In genomic region chr3:131502530-131503327, GRCh38 we compare ENCODE assay signal across 8 cellular contexts. TPM values are rescaled to one million over a fixed set of nuclear protein-coding genes. Genes with fewer than 3 reads are reported as not detected.
DNase-seq lines count a peak whose midpoint lies in the region; ATAC-seq and TF ChIP-seq lines count a peak whose summit lies in the region.

MRPL3 (minus strand) TSS chr3:131502971; CDS start chr3:131502821, 150 bp downstream.

- H3K27ac ChIP-seq in adrenal gland = peak within 1 kb of the TSS in 4 of 5 donors; percentile 33 to 83 (median 66)
- H3K27ac ChIP-seq in heart right ventricle = peak within 1 kb of the TSS; percentile 18 to 88 (median 76)
- peak within 1 kb of the TSS; percentile 79 to 87 (median 84) for H3K27ac ChIP-seq in transverse colon

- H3K4me3 ChIP-seq in adrenal gland (peak within 1 kb of the TSS; percentile 61 to 84 (median 79)), heart right ventricle (peak within 1 kb of the TSS; percentile 71 to 90 (median 82)), transverse colon (peak within 1 kb of the TSS; percentile 74 to 95 (median 88))

- H3K36me3 ChIP-seq in adrenal gland (replicated peaks in 1 of 2) (peaks cover 0 to 16% of the 10 kb centered on the region in 2 donors), heart right ventricle (peaks cover 0 to 38% (median 8%) of the 10 kb centered on the region in 9 donors), transverse colon (peaks cover 0 to 24% (median 9%) of the 10 kb centered on the region in 4 donors)

- in situ Hi-C loops in GM13977 (cut with MboI; ENCODE audit: low pct_unique_long_range_greater_than_20kb, low sequenced_read_pairs, unreplicated experiment) = no loop called here
- in situ Hi-C loops in transverse colon (cut with MboI; ENCODE audit: low pct_ligation_motif_present in 1 of 4, low pct_unique_long_range_greater_than_20kb in 1 of 4, low sequenced_read_pairs in 3 of 4) = loop anchor here in 1 of 4 donors (25.0 kb wide), 1 partner anchor 465 kb away; the partner anchor contains the start of genes ASTE1 and NEK11

- intact Hi-C loops in adrenal gland (cut with DNase I) (no loop called here), heart right ventricle (cut with DNase I) (loop anchor here in 7 of 10 donors (5.0 to 10.0 kb wide), 4 partner anchors 118 to 478 kb away; partner anchors contain the start of genes NUDT16 (in 6 of the 7), ASTE1 (in 1 of the 7) and NEK11 (in 1 of the 7)), transverse colon (cut with DNase I; ENCODE audit: low total_unique reads) (no loop called here)

- peak; percentile 80 for DNase-seq in GM13977 (ENCODE audit: low spot score)
- peak; percentile 34 for DNase-seq in NCI-H1436 treated with DMSO at 0.1 percent for 48 hours (lab: John Stamatoyannopoulos, UW)
- DNase-seq in T-helper 1 cell = peak; percentile 68 to 86 (median 75)
- DNase-seq in adrenal gland = peak; percentile 80 to 93 (median 88)
- peak; percentile 84 to 85 for DNase-seq in heart right ventricle
- peak; percentile 76 for DNase-seq in pons (ENCODE audit: low spot score)
- DNase-seq in transverse colon = peak; percentile 89

- peak; percentile 97 for ATAC-seq in HG02852 (IDR thresholded peaks at IDR 0.05; ENCODE audit: unreplicated experiment)
- peak; percentile 95 to 98 (median 96) for ATAC-seq in heart right ventricle

- TF ChIP-seq POLR2A in adrenal gland (IDR thresholded peaks at IDR 0.05) = peak in 1 of 2 donors; percentile 35
- TF ChIP-seq POLR2A in transverse colon (IDR thresholded peaks at IDR 0.05) = peak; percentile 52

- 2 to 4% (median 3%) methylated on average over 27 to 47 of the region's 47 CpGs for WGBS in adrenal gland, 4 donors
- 2 to 3% methylated on average over 47 of the region's 47 CpGs for WGBS in heart right ventricle, 2 donors
- WGBS in transverse colon (ENCODE audit: low coverage in 1 of 2), 2 donors = 0 to 2% methylated on average over 20 to 32 of the region's 47 CpGs

- H3K27me3 ChIP-seq in adrenal gland = no peaks in the 10 kb centered on the region
- H3K27me3 ChIP-seq in heart right ventricle = peaks cover 0 to 7% (median 0%) of the 10 kb centered on the region in 7 donors
- no peaks in the 10 kb centered on the region for H3K27me3 ChIP-seq in transverse colon

- TF ChIP-seq CTCF in GM13977 (IDR thresholded peaks at IDR 0.05; ENCODE audit: extremely low read depth, insufficient read depth, missing control alignments) (no peak), adrenal gland (IDR thresholded peaks at IDR 0.05) (no peak), heart right ventricle (IDR thresholded peaks at IDR 0.05) (peak in 1 of 9 donors; percentile 18), transverse colon (IDR thresholded peaks at IDR 0.05) (no peak)

- H3K4me1 ChIP-seq in adrenal gland (replicated peaks in 1 of 2) (peaks cover 4 to 25% of the 10 kb centered on the region in 2 donors), heart right ventricle (peaks cover 2 to 33% (median 21%) of the 10 kb centered on the region in 9 donors), transverse colon (peaks cover 13 to 24% (median 17%) of the 10 kb centered on the region in 4 donors)

- H3K9me3 ChIP-seq in adrenal gland (replicated peaks in 1 of 3) (no peaks in the 10 kb centered on the region), heart right ventricle (no peaks in the 10 kb centered on the region), transverse colon (no peaks in the 10 kb centered on the region)

- no peak for TF ChIP-seq EP300 in transverse colon (IDR thresholded peaks at IDR 0.05; ENCODE audit: low read depth)

RNA-seq across cellular contexts. Expression of gene MRPL3, which starts in this region (rescaled TPM):
- total RNA-seq in adrenal gland (10 to 100 TPM; 48.4 to 96.1 (median 70.6) TPM), heart right ventricle (10 to 100 TPM; 46.5 to 74.0 (median 51.2) TPM), transverse colon (10 to 100 TPM; 23.9 to 64.3 (median 37.4) TPM)
- polyA plus RNA-seq in adrenal gland (100 to 1,000 TPM in 1 of 3 donors, 10 to 100 TPM in 2; 50.0 to 195 (median 62.6) TPM), heart right ventricle (100 to 1,000 TPM in 1 of 2 donors, 10 to 100 TPM in 1; 46.7 to 102 TPM)

Comparison
In these comparisons a context has a peak if more than half of its experiments do, and no peak if none do; other contexts are left out.
1. Peak in every context shown above with its lines: DNase-seq, ATAC-seq, H3K4me3 ChIP-seq and H3K27ac ChIP-seq.
2. DNase-seq: peak in every context shown above with its lines; median percentile 89 in transverse colon; 88 in adrenal gland; 84 in heart right ventricle; 80 in GM13977; 76 in pons; 75 in T-helper 1 cell; 34 in NCI-H1436 treated with DMSO at 0.1 percent for 48 hours.
3. intact Hi-C loops: an anchor here in heart right ventricle (5.0 to 10.0 kb wide); none called in adrenal gland and transverse colon.